1 cellular context compared by ENCODE assay signal in the genomic region with DNA sequence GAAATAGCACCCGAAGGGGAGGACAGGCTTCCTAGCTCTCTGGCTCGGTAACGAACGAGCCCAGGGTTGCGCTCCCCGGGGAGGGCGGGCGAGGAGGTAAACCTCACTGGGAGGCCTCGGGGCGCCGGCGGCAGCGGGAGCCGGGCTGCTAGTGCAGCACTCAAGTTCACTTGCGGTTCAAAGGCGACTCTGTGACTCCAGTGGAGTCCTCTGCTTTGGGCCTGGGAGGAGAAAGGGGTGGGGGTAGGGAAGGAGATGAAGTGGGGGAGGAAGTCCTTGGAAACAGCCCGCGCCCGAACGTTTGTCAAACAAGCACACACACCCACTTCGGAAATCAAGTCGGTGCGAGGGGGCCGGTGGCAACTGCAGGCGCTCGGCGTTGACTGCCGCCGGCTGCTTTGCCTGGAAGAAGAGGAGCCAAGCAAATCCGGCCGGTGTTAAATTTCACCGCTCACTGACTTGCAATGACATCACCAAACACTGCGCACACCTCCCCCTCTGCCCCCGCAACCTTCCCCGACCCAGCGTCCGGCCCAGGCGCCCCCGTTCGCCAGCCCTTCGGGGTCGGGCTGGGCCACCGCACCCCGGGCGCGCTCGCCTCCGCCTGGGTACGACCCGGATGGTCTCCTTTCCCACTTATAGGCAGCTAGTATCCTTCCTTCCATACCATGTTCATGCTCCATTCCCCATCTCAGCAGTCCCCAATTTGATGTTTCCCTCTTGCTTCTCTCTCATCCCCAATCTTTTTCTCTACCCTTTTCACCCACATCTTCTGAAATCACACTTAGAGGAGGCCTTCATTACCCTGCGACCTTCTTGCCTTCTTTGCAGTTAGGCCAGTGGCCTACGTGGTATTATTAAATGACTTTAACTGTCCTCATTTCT.
TF ChIP-seq lines count a peak whose summit lies in the region.

A gene (minus strand): TSS at position 202 of the 885 bp plus-strand sequence. CDS start 376 bp downstream, outside the sequence.

TF ChIP-seq in K562, 482 proteins besides CTCF, POLR2A, EP300 and RAD21 (continued from another document):
- TF ChIP-seq, protein P1, sequence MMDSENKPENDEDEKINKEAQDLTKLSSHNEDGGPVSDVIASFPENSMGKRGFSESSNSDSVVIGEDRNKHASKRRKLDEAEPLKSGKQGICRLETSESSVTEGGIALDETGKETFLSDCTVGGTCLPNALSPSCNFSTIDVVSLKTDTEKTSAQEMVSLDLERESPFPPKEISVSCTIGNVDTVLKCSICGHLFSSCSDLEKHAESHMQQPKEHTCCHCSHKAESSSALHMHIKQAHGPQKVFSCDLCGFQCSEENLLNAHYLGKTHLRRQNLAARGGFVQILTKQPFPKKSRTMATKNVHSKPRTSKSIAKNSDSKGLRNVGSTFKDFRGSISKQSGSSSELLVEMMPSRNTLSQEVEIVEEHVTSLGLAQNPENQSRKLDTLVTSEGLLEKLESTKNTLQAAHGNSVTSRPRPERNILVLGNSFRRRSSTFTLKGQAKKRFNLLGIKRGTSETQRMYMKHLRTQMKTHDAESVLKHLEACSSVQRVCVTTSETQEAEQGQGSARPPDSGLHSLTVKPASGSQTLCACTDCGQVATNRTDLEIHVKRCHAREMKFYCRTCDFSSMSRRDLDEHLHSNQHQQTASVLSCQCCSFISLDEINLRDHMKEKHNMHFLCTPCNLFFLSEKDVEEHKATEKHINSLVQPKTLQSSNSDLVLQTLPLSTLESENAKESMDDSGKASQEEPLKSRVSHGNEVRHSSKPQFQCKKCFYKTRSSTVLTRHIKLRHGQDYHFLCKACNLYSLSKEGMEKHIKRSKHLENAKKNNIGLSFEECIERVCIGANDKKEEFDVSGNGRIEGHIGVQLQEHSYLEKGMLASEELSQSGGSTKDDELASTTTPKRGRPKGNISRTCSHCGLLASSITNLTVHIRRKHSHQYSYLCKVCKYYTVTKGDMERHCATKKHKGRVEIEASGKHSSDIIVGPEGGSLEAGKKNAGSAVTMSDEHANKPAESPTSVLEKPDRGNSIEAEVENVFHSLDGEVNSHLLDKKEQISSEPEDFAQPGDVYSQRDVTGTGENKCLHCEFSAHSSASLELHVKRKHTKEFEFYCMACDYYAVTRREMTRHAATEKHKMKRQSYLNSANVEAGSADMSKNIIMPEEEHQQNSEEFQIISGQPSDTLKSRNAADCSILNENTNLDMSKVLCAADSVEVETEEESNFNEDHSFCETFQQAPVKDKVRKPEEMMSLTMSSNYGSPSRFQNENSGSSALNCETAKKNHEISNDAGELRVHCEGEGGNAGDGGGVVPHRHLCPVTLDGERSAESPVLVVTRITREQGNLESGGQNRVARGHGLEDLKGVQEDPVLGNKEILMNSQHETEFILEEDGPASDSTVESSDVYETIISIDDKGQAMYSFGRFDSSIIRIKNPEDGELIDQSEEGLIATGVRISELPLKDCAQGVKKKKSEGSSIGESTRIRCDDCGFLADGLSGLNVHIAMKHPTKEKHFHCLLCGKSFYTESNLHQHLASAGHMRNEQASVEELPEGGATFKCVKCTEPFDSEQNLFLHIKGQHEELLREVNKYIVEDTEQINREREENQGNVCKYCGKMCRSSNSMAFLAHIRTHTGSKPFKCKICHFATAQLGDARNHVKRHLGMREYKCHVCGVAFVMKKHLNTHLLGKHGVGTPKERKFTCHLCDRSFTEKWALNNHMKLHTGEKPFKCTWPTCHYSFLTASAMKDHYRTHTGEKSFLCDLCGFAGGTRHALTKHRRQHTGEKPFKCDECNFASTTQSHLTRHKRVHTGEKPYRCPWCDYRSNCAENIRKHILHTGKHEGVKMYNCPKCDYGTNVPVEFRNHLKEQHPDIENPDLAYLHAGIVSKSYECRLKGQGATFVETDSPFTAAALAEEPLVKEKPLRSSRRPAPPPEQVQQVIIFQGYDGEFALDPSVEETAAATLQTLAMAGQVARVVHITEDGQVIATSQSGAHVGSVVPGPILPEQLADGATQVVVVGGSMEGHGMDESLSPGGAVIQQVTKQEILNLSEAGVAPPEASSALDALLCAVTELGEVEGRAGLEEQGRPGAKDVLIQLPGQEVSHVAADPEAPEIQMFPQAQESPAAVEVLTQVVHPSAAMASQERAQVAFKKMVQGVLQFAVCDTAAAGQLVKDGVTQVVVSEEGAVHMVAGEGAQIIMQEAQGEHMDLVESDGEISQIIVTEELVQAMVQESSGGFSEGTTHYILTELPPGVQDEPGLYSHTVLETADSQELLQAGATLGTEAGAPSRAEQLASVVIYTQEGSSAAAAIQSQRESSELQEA (IDR thresholded peaks at IDR 0.05; ENCODE audit: low read depth), result no peak
- TF ChIP-seq PHF8 (IDR thresholded peaks at IDR 0.05; ENCODE audit: borderline replicate concordance, low read length), result no peak
- TF ChIP-seq ZNF584 (CRISPR knock-in tag; IDR thresholded peaks at IDR 0.05; ENCODE audit: low read depth), result no peak
